Comparison of ENCODE assay signal across 9 cellular contexts in genomic region chr1:20440785-20441200, GRCh38. TPM values are rescaled to one million over a fixed set of nuclear protein-coding genes. Genes with fewer than 3 reads are reported as not detected.
DNase-seq lines count a peak whose midpoint lies in the region; ATAC-seq, FAIRE-seq and TF ChIP-seq lines count a peak whose summit lies in the region.
"Had no signal": no experiment of that assay in that cellular context is flagged by ENCODE, and none has a peak within 500 bp of the region (broad histone marks: within the 10 kb centered on the region; RNA-seq: fewer than 3 reads in every experiment).

No MANE protein-coding gene starts in this region.

- no peak overlapping the region for H3K27ac ChIP-seq in neuronal stem cell (replicated peaks; ENCODE audit: low read length)

- no peak overlapping the region for H4K8ac ChIP-seq in neuronal stem cell (ENCODE audit: low read depth, low read length)

- peaks cover 21% of the 10 kb centered on the region for H3K27me3 Mint-ChIP-seq in osteocyte (ENCODE audit: unreplicated experiment)

- H3K9me3 ChIP-seq in neuronal stem cell (replicated peaks in 1 of 2; ENCODE audit: control insufficient read depth in 2 of 2, insufficient read depth in 1 of 2, low read depth in 1 of 2, low read length in 2 of 2) = no peaks in the 10 kb centered on the region

- WGBS in neuronal stem cell (ENCODE audit: extremely low coverage in 2 of 2, insufficient read length in 2 of 2, insufficient replicate concordance in 1 of 2), 2 donors = no CpG with 5 or more reads among the region's 6 CpGs

- H2BK5ac ChIP-seq in neuronal stem cell (ENCODE audit: low read length) = no peak overlapping the region

- no peaks in the 10 kb centered on the region for H3K4me1 Mint-ChIP-seq in osteocyte (ENCODE audit: unreplicated experiment)

- H3K9ac ChIP-seq in neuronal stem cell (ENCODE audit: low read depth, low read length, poor library complexity) = no peak overlapping the region

- no peaks in the 10 kb centered on the region for H3K36me3 ChIP-seq in neuronal stem cell (replicated peaks in 1 of 2; ENCODE audit: control insufficient read depth in 2 of 2, insufficient read depth in 2 of 2, low read length in 2 of 2)

- H4K91ac ChIP-seq in neuronal stem cell (ENCODE audit: low read depth, low read length, poor library complexity) = no peak overlapping the region

- no peak for TF ChIP-seq CTCF in osteocyte (IDR thresholded peaks at IDR 0.05)

- no peaks in the 10 kb centered on the region for H3K79me1 ChIP-seq in neuronal stem cell (ENCODE audit: low read depth, low read length)

- H3K4me2 ChIP-seq in neuronal stem cell (ENCODE audit: insufficient read depth, low read length, poor library complexity, severe bottlenecking) = no peak overlapping the region

- no peak overlapping the region for H2BK120ac ChIP-seq in neuronal stem cell (ENCODE audit: low read depth, low read length)

- no peak overlapping the region for H2BK15ac ChIP-seq in neuronal stem cell (ENCODE audit: low read length)

- no peak overlapping the region for H3K23ac ChIP-seq in neuronal stem cell (ENCODE audit: low read depth, low read length, poor library complexity)

- H3K36me3 Mint-ChIP-seq in osteocyte (ENCODE audit: unreplicated experiment) = no peaks in the 10 kb centered on the region
- H3K36me3 Mint-ChIP-seq: IgD-negative memory B cell had no signal

- ATAC-seq in GM19467 (IDR thresholded peaks at IDR 0.05; ENCODE audit: unreplicated experiment) = no peak

- no peak overlapping the region for H3K14ac ChIP-seq in neuronal stem cell (ENCODE audit: low read length)

- no peak overlapping the region for H3K4me3 ChIP-seq in neuronal stem cell (ENCODE audit: low read length in 2 of 2)

- no peak overlapping the region for H2AK5ac ChIP-seq in neuronal stem cell (ENCODE audit: low read depth, low read length)

- H3K4me3 Mint-ChIP-seq in osteocyte (ENCODE audit: unreplicated experiment) = no peak overlapping the region
- H3K4me3 Mint-ChIP-seq: IgD-negative memory B cell had no signal

- H3K27me3 ChIP-seq in neuronal stem cell (ENCODE audit: control insufficient read depth in 3 of 3, insufficient read depth in 3 of 3, low read depth in 1 of 3, low read length in 3 of 3) = no peaks in the 10 kb centered on the region

- H3K4ac ChIP-seq in neuronal stem cell (ENCODE audit: low read length) = no peak overlapping the region

- H2BK12ac ChIP-seq in neuronal stem cell (ENCODE audit: low read length) = no peak overlapping the region

- peak overlapping the region; percentile 52 for H2AFZ ChIP-seq in neuronal stem cell (ENCODE audit: low read length)

- peaks cover 7 to 18% of the 10 kb centered on the region in 2 donors for H3K4me1 ChIP-seq in neuronal stem cell (ENCODE audit: control insufficient read depth in 2 of 2, insufficient read depth in 1 of 2, low read depth in 1 of 2, low read length in 2 of 2)

- TF ChIP-seq POLR2A in GM12891 (IDR thresholded peaks at IDR 0.05; ENCODE audit: low read depth, low read length) = no peak

- no peaks in the 10 kb centered on the region for H3K9me3 Mint-ChIP-seq in osteocyte (ENCODE audit: unreplicated experiment)
- H3K9me3 Mint-ChIP-seq: IgD-negative memory B cell had no signal

- no peak overlapping the region for H3K27ac Mint-ChIP-seq in osteocyte (ENCODE audit: unreplicated experiment)

- DNase-seq in GM12891 (ENCODE audit: insufficient read length, low spot score) = peak; percentile 48
- DNase-seq in NCI-H2171 treated with DMSO at 0.1 percent for 48 hours (lab: John Stamatoyannopoulos, UW) = peak; percentile 53
- DNase-seq in activated CD8-positive, alpha-beta memory T cell treated with anti-CD3 and anti-CD28 coated beads, Interleukin-2, amount 50 U/mL, for 48 hours = peak; percentile 67
- DNase-seq in fibroblast of peridontal ligament (ENCODE audit: extremely low read depth) = peak; percentile 36
- DNase-seq in neuronal stem cell (ENCODE audit: low spot score) = peak; percentile 46
- no peak for DNase-seq in GOT3 (lab: John Stamatoyannopoulos, UW)
- DNase-seq in osteocyte (ENCODE audit: extremely low spot score, unreplicated experiment) = no peak

- peak; percentile 74 for FAIRE-seq in GM12891 (lab: Jason Lieb, UNC)

- no peak overlapping the region for H3K18ac ChIP-seq in neuronal stem cell (ENCODE audit: low read length)

TF ChIP-seq in GM12891, 5 proteins besides CTCF, POLR2A, EP300 and RAD21:
- TF ChIP-seq PAX5 (IDR thresholded peaks at IDR 0.05; ENCODE audit: insufficient read depth, low read length, severe bottlenecking) = no peak

RNA-seq across cellular contexts. Expression of gene CAMK2N1, which starts 45.2 kb away (rescaled TPM):
- polyA plus RNA-seq in GM12891 (2012; ENCODE audit: low read depth, missing spikeins) = 0.04 TPM
- polyA plus RNA-seq in neuronal stem cell (2013, experiment 1 of 2) = 61.9 TPM
- 63.1 TPM for polyA plus RNA-seq in neuronal stem cell (2013, experiment 2 of 2)
- 26.8 and 30.0 TPM in 2 replicates for total RNA-seq in osteocyte

Comparison
In these comparisons a context has a peak if more than half of its experiments do, and no peak if none do; other contexts are left out.
1. DNase-seq: peak in GM12891 (single experiment), NCI-H2171 treated with DMSO at 0.1 percent for 48 hours (single experiment), activated CD8-positive, alpha-beta memory T cell treated with anti-CD3 and anti-CD28 coated beads, Interleukin-2, amount 50 U/mL, for 48 hours (single experiment), fibroblast of peridontal ligament (single experiment) and neuronal stem cell (single experiment); none in GOT3 (single experiment) and osteocyte (single experiment).